In the genomic region with DNA sequence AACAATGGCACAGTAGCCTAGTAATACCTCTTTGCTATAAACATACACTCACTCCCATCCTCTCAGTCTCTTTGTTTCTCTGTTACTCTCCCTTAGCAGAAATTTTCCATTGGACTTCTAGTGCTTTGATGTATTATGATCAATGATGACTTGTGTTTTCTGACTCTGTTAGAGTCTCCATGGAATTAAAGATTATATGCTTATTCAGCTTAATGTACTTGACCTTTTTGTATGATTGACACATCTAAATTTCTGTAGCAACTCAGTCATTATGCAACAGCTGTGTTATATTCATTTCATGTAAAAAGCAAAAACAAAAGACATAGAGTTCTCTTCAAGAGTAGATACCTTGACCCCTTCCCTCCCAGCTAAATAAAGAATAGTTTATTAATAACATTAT, we compare ENCODE assay signal across 31 cellular contexts.
"Had no signal": no experiment of that assay in that cellular context is flagged by ENCODE, and none has a peak within 500 bp of the region (broad histone marks: within the 10 kb centered on the region; RNA-seq: fewer than 3 reads in every experiment).

No MANE protein-coding gene starts in this region.

- DNase-seq: hypothalamus; immature natural killer cell; kidney; left colon; left lung; lower lobe of right lung; mammary epithelial cell; mesenchymal stem cell; naive B cell; natural killer cell; nephron progenitor cell; occipital lobe; psoas muscle; stimulated activated CD4-positive, alpha-beta T cell treated with anti-CD3 and anti-CD28 coated beads, Interleukin-12 subunit alpha, Interleukin-12 subunit beta, amount 100 ng/mL, for 4 hours; stimulated activated CD4-positive, alpha-beta T cell treated with anti-CD3 and anti-CD28 coated beads, Interleukin-15, amount 100 ng/mL, for 24 hours; stimulated activated CD4-positive, alpha-beta T cell treated with anti-CD3 and anti-CD28 coated beads, Interleukin-2, amount 100 ng/mL, for 24 hours; stimulated activated CD4-positive, alpha-beta T cell treated with anti-CD3 and anti-CD28 coated beads, Interleukin-4, amount 100 ng/mL, for 1 hour; stimulated activated naive B cell treated with anti-CD40 and anti-IgM and Interleukin-4, amounts not matched to agents 10 μg/mL and 1 μg/mL and 100 μg/mL, for 72 hours; stimulated activated naive CD8-positive, alpha-beta T cell treated with anti-CD3 and anti-CD28 coated beads, Interleukin-15, Interleukin-2, amounts not matched to agents 100 U/mL and 50 U/mL, for 24 hours; stomach; testis; thyroid gland; transverse colon; upper lobe of right lung had no signal

- H3K36me3 ChIP-seq: left lung, lower lobe of right lung, neural progenitor cell, neutrophil, right atrium auricular region, stomach, thyroid gland, transverse colon, upper lobe of right lung had no signal

- H3K27ac ChIP-seq: left lung, lower lobe of right lung, neural progenitor cell, neutrophil, parathyroid adenoma, psoas muscle, right atrium auricular region, skin epidermis, stomach, testis, thyroid gland, transverse colon, upper lobe of right lung had no signal

- H3K4me1 ChIP-seq: left lung, lower lobe of right lung, neural progenitor cell, parathyroid adenoma, psoas muscle, right atrium auricular region, stomach, testis, thyroid gland, transverse colon, upper lobe of right lung had no signal

- H3K9me3 ChIP-seq: left lung, lower lobe of right lung, neutrophil, psoas muscle, right atrium auricular region, stomach, testis, thyroid gland, transverse colon, upper lobe of right lung had no signal

- FAIRE-seq: kidney, urothelium cell line had no signal

- H2AFZ ChIP-seq: neural progenitor cell, parathyroid adenoma had no signal

- H3K79me2 ChIP-seq: parathyroid adenoma had no signal

- H3K4me2 ChIP-seq: neural progenitor cell had no signal

- H3K4me3 ChIP-seq: left lung, lower lobe of right lung, neural progenitor cell, psoas muscle, right atrium auricular region, skin epidermis, stomach, testis, thyroid gland, transverse colon, upper lobe of right lung had no signal

- ATAC-seq: left colon; left lung; lower lobe of right lung; natural killer cell; psoas muscle; sciatic nerve; stimulated activated naive B cell treated with anti-CD40 and anti-IgM and Interleukin-4, amounts not matched to agents 10 μg/mL and 1 μg/mL and 100 μg/mL, for 72 hours; stimulated activated naive CD8-positive, alpha-beta T cell treated with anti-CD3 and anti-CD28 coated beads, Interleukin-15, Interleukin-2, amounts not matched to agents 100 U/mL and 50 U/mL, for 24 hours; upper lobe of right lung had no signal

- H3K27me3 ChIP-seq: left lung, neural progenitor cell, neutrophil, right atrium auricular region, stomach, testis, thyroid gland, transverse colon, upper lobe of right lung had no signal

- H3K9ac ChIP-seq: neural progenitor cell, parathyroid adenoma had no signal
